10 cellular contexts compared by ENCODE assay signal in the genomic region with DNA sequence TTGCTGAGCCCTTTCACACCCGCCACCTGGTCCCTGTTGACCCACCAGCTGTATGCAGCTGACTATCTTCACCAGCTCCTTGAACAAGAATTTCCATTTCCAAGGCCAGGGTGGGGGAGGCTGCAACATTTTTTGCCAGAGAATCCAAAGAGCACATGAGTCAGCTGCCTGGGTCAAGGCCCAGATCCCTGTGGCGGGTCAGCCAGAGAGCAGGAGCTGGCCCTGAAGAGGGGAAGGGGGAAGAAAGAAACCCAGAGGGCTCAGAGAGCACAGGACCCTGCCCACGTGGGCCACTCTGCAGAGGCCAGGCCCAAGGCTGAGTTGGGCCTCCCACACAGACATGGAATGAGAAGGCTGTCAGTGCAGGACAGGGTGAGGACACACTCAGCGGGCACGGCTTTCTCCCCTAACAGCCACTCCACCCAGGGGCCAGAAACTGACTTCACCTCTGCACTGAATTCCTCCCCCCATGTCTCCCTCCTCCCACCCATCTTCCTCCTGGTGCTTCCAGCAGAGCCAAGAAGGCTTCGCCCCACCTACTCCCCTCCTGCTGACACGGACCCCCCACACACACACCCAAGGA. TPM values are rescaled to one million over a fixed set of nuclear protein-coding genes. Genes with fewer than 3 reads are reported as not detected.
DNase-seq lines count a peak whose midpoint lies in the region; TF ChIP-seq lines count a peak whose summit lies in the region.
"Had no signal": no experiment of that assay in that cellular context is flagged by ENCODE, and none has a peak within 500 bp of the region (broad histone marks: within the 10 kb centered on the region; RNA-seq: fewer than 3 reads in every experiment).

No MANE protein-coding gene starts in this region.

- H2AFZ ChIP-seq in GM23248, result peak overlapping the region; percentile 73

- H3F3A ChIP-seq in GM23248 (ENCODE audit: insufficient read depth), result peaks cover 31% of the 10 kb centered on the region

- DNase-seq in GM23248 (peak; percentile 95), astrocyte of the spinal cord (ENCODE audit: low read depth, low spot score) (peak; percentile 82), islet precursor cell (peak; percentile 89), RPMI8226 (no peak), NCI-H2081 (lab: John Stamatoyannopoulos, UW) (no peak)
- DNase-seq in activated CD4-positive, alpha-beta T cell treated with anti-CD3 and anti-CD28 coated beads for 48 hours, result no peak
- DNase-seq in activated naive CD4-positive, alpha-beta T cell treated with Interleukin-2 at 50 U/mL for 16 hours, result no peak
- DNase-seq: activated CD4-positive, CD25-positive, alpha-beta regulatory T cell treated with anti-CD3 and anti-CD28 coated beads, Interleukin-2, amount 50 U/mL, for 72 hours had no signal

- no peak for TF ChIP-seq CTCF in astrocyte of the spinal cord (IDR thresholded peaks at IDR 0.05; ENCODE audit: low read depth, low read length)

- no peaks in the 10 kb centered on the region for H3K27me3 ChIP-seq in GM23248 (replicated peaks; ENCODE audit: insufficient read depth)

- H3K9me3 ChIP-seq in GM23248 (ENCODE audit: low read depth), result no peaks in the 10 kb centered on the region

- 0 to 5% methylated on average over 7 of the region's 7 CpGs for WGBS in GM23248 (ENCODE audit: low coverage in 1 of 2, low lambda C conversion rate in 2 of 2, missing lambda C conversion rate in 2 of 2), 2 experiments

- H3K36me3 ChIP-seq in GM23248 (ENCODE audit: low read depth), result no peaks in the 10 kb centered on the region

- peak overlapping the region; percentile 63 for H3K9ac ChIP-seq in GM23248

- peak overlapping the region; percentile 81 for H3K27ac ChIP-seq in GM23248
- H3K27ac ChIP-seq in skin epidermis, result peak overlapping the region in 18 of 21 experiments; percentile 0 to 78 (median 40)

- H3K4me1 ChIP-seq in GM23248 (ENCODE audit: insufficient read depth), result peaks cover 37% of the 10 kb centered on the region

- no peaks in the 10 kb centered on the region for H3K9me2 ChIP-seq in GM23248 (ENCODE audit: insufficient read depth)

- in situ Hi-C loops in GM23248 (cut with MboI) (no loop called here), astrocyte of the spinal cord (cut with HindIII; ENCODE audit: low sequenced_read_pairs) (no loop called here)

- peak overlapping the region; percentile 65 for H3K4me2 ChIP-seq in GM23248 (ENCODE audit: unreplicated experiment)

- no peaks in the 10 kb centered on the region for H3K79me2 ChIP-seq in GM23248 (ENCODE audit: insufficient read depth)

- H4K20me1 ChIP-seq in GM23248 (ENCODE audit: insufficient read depth), result no peaks in the 10 kb centered on the region

- H3K4me3 ChIP-seq in GM23248, result peak overlapping the region; percentile 40
- H3K4me3 ChIP-seq in astrocyte of the spinal cord (ENCODE audit: low read depth, low read length), result no peak overlapping the region
- H3K4me3 ChIP-seq in skin epidermis, result no peak overlapping the region

RNA-seq across cellular contexts. Expression of a gene that starts 28.9 kb away (rescaled TPM):
- 550 and 683 TPM in 2 replicates for total RNA-seq in GM23248 (2014; rRNA removed; shearing (Covaris generic))
- 2,862 and 2,893 TPM in 2 replicates for polyA plus RNA-seq in GM23248 (2016; fragmentation: Nextera tagmentation; extraction: Ambion mirVana)

RNA-seq across cellular contexts. Expression of a gene that starts 33.8 kb away (rescaled TPM):
- not detected in 2 replicates for total RNA-seq in GM23248 (2014; rRNA removed; shearing (Covaris generic))
- 0.41 TPM in 1 of 2 replicates, not detected in the other for polyA plus RNA-seq in GM23248 (2016; fragmentation: Nextera tagmentation; extraction: Ambion mirVana)

RNA-seq across cellular contexts. Expression of a gene that starts 38.7 kb away (rescaled TPM):
- 236 and 249 TPM in 2 replicates for total RNA-seq in GM23248 (2014; rRNA removed; shearing (Covaris generic))
- polyA plus RNA-seq in GM23248 (2016; fragmentation: Nextera tagmentation; extraction: Ambion mirVana), result 608 and 610 TPM in 2 replicates

RNA-seq across cellular contexts. Expression of a gene that starts 42.1 kb away (rescaled TPM):
- 2.2 and 3.8 TPM in 2 replicates for total RNA-seq in GM23248 (2014; rRNA removed; shearing (Covaris generic))
- polyA plus RNA-seq in GM23248 (2016; fragmentation: Nextera tagmentation; extraction: Ambion mirVana), result 7.5 and 8.0 TPM in 2 replicates

RNA-seq across cellular contexts. Expression of a gene that starts 46.5 kb away (rescaled TPM):
- total RNA-seq in GM23248 (2014; rRNA removed; shearing (Covaris generic)), result not detected in 2 replicates
- not detected in 2 replicates for polyA plus RNA-seq in GM23248 (2016; fragmentation: Nextera tagmentation; extraction: Ambion mirVana)
- total RNA-seq: G401 had no signal

Comparison
In these comparisons a context has a peak if more than half of its experiments do, and no peak if none do; other contexts are left out.
1. DNase-seq: peak in GM23248 (single experiment), astrocyte of the spinal cord (single experiment) and islet precursor cell (single experiment); none in RPMI8226 (single experiment), activated CD4-positive, alpha-beta T cell treated with anti-CD3 and anti-CD28 coated beads for 48 hours (single experiment), NCI-H2081 (0 of 2) and activated naive CD4-positive, alpha-beta T cell treated with Interleukin-2 at 50 U/mL for 16 hours (single experiment).